Comparison of ENCODE assay signal across 8 cellular contexts in genomic region chr14:21437063-21437901, GRCh38. TPM values are rescaled to one million over a fixed set of nuclear protein-coding genes. Genes with fewer than 3 reads are reported as not detected.
DNase-seq lines count a peak whose midpoint lies in the region; ATAC-seq lines count a peak whose summit lies in the region.

No MANE protein-coding gene starts in this region.

- peaks cover 5% of the 10 kb centered on the region for H3K36me3 ChIP-seq in effector memory CD4-positive, alpha-beta T cell (ENCODE audit: control insufficient read depth, insufficient read depth, low read length)

- H3K4me3 ChIP-seq in effector memory CD4-positive, alpha-beta T cell (ENCODE audit: insufficient read depth, low read depth, low read length, poor library complexity, severe bottlenecking), result peak overlapping the region; percentile 86

- peaks cover 19% of the 10 kb centered on the region for H3K4me1 ChIP-seq in effector memory CD4-positive, alpha-beta T cell (ENCODE audit: control insufficient read depth, insufficient read depth, low read length, poor library complexity, severe bottlenecking)

- no peaks in the 10 kb centered on the region for H3K27me3 ChIP-seq in effector memory CD4-positive, alpha-beta T cell (replicated peaks; ENCODE audit: control insufficient read depth, insufficient read depth, low read length, poor library complexity, severe bottlenecking)

- peak; percentile 97 for ATAC-seq in GM21360 (IDR thresholded peaks at IDR 0.05; ENCODE audit: unreplicated experiment)

- peak; percentile 91 for DNase-seq in COLO829 (ENCODE audit: low spot score)
- DNase-seq in HT-29 (ENCODE audit: low spot score), result peak; percentile 98
- peak; percentile 95 for DNase-seq in NK-92 treated with Interleukin-12 subunit alpha and Interleukin-12 subunit beta, amount 100 ng/mL, for 24 hours (lab: John Stamatoyannopoulos, UW)
- DNase-seq in activated CD8-positive, alpha-beta memory T cell treated with anti-CD3 and anti-CD28 coated beads for 4 hours (ENCODE audit: low read depth in 2 of 2), result peak; percentile 96 to 98
- peak; percentile 93 to 97 (median 97) for DNase-seq in effector memory CD4-positive, alpha-beta T cell
- DNase-seq in medulla oblongata (ENCODE audit: extremely low spot score), result peak; percentile 99
- DNase-seq in stimulated activated CD4-positive, alpha-beta T cell treated with anti-CD3 and anti-CD28 coated beads, TNF-alpha, amount 100 ng/mL, for 48 hours (ENCODE audit: low read depth in 3 of 3), result peak; percentile 93 to 99 (median 97)

- H3K9me3 ChIP-seq in effector memory CD4-positive, alpha-beta T cell (ENCODE audit: control insufficient read depth, low read length), result no peaks in the 10 kb centered on the region

- H3K27ac ChIP-seq in effector memory CD4-positive, alpha-beta T cell (ENCODE audit: insufficient read depth, low read length, poor library complexity, severe bottlenecking), result peak overlapping the region; percentile 86

RNA-seq across cellular contexts. Expression of gene CHD8, which starts 18.6 kb away (rescaled TPM):
- 36.1 and 37.2 TPM in 2 replicates for total RNA-seq in HT-29 (2014; rRNA removed; shearing (Covaris generic))

RNA-seq across cellular contexts. Expression of gene RAB2B, which starts 39.5 kb away (rescaled TPM):
- 4.4 and 6.4 TPM in 2 replicates for total RNA-seq in HT-29 (2014; rRNA removed; shearing (Covaris generic))

RNA-seq across cellular contexts. Expression of gene TOX4, which starts 39.7 kb away (rescaled TPM):
- total RNA-seq in HT-29 (2014; rRNA removed; shearing (Covaris generic)), result 16.0 and 20.3 TPM in 2 replicates

RNA-seq across cellular contexts. Expression of gene SUPT16H, which starts 53.5 kb away (rescaled TPM):
- 34.5 and 43.7 TPM in 2 replicates for total RNA-seq in HT-29 (2014; rRNA removed; shearing (Covaris generic))

Comparison
In these comparisons a context has a peak if more than half of its experiments do, and no peak if none do; other contexts are left out.
1. Peak in every context shown above with its lines: DNase-seq, ATAC-seq, H3K4me3 ChIP-seq and H3K27ac ChIP-seq.